In the genomic region with DNA sequence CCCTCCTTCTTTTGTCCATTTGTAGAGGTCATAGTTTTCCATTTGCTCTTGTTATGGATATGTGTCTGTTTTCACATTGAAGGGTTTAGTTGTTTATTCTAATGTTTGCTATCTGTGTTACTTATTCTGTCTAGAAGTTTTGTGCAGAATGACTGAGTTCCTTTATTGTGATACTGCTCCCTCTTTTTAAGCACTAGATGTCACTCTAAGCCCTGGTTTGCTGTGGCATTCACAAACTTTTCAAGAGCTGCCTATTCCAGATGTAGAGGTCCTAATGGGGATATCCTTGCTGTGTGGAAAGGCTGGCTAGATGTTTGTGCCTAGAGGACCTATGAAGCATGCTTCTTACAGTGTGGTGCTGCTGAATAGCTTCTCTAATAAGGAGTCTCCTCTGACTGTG, we compare ENCODE assay signal across 21 cellular contexts.
DNase-seq lines count a peak whose midpoint lies in the region; ATAC-seq lines count a peak whose summit lies in the region.
"Had no signal": no experiment of that assay in that cellular context is flagged by ENCODE, and none has a peak within 500 bp of the region (broad histone marks: within the 10 kb centered on the region; RNA-seq: fewer than 3 reads in every experiment).

No MANE protein-coding gene starts in this region.

- POLR2A ChIA-PET in T-cell (lab: Charles Lee): no interaction called here

- H3K27ac Mint-ChIP-seq in T-cell: no peak overlapping the region
- H3K27ac Mint-ChIP-seq: activated naive CD8-positive, alpha-beta T cell treated with anti-CD3 and anti-CD28 coated beads, Interleukin-2, amount 50 U/mL, for 24 hours; effector memory CD8-positive, alpha-beta T cell; T-helper 2 cell treated with Interferon-gamma antibody and Interleukin-4, amounts not matched to agents 5 μg/mL and 100 μg/mL, for 36 hours had no signal

- ATAC-seq in T-cell (replicated peaks in 1 of 4): no peak
- ATAC-seq: activated naive CD8-positive, alpha-beta T cell treated with anti-CD3 and anti-CD28 coated beads, Interleukin-2, amount 50 U/mL, for 24 hours; effector memory CD8-positive, alpha-beta T cell; gastrocnemius medialis had no signal

- peaks cover 0 to 4% (median 4%) of the 10 kb centered on the region in 3 donors for H3K9me3 Mint-ChIP-seq in T-cell
- H3K9me3 Mint-ChIP-seq: effector memory CD8-positive, alpha-beta T cell had no signal

- no peaks in the 10 kb centered on the region for H3K4me1 Mint-ChIP-seq in T-cell
- H3K4me1 Mint-ChIP-seq: activated naive CD8-positive, alpha-beta T cell treated with anti-CD3 and anti-CD28 coated beads, Interleukin-2, amount 50 U/mL, for 24 hours had no signal

- peak; percentile 3 for DNase-seq in SIG-M5 treated with dmso at 0.1 percent for 504 hours (lab: John Stamatoyannopoulos, UW; ENCODE audit: unreplicated experiment)
- DNase-seq in SIG-M5 (lab: John Stamatoyannopoulos, UW): no peak
- peak; percentile 45 to 47 for DNase-seq in Kasumi-1 (lab: John Stamatoyannopoulos, UW)
- peak; percentile 52 for DNase-seq in SK-MEL-5 (ENCODE audit: low read depth, low spot score)
- peak; percentile 0 for DNase-seq in pons (ENCODE audit: low spot score)
- no peak for DNase-seq in NCI-H526 treated with DMSO at 0.1 percent for 48 hours (lab: John Stamatoyannopoulos, UW)
- DNase-seq in T-cell: no peak
- DNase-seq in cardiac septum (ENCODE audit: low spot score): no peak
- DNase-seq: activated CD4-positive, alpha-beta T cell treated with anti-CD3 and anti-CD28 coated beads, Interleukin-2, amount 50 U/mL, for 48 hours; activated CD4-positive, CD25-positive, alpha-beta regulatory T cell; activated effector memory CD4-positive, alpha-beta T cell treated with Interleukin-2 at 50 U/mL for 16 hours; activated naive CD8-positive, alpha-beta T cell treated with anti-CD3 and anti-CD28 coated beads, Interleukin-2, amount 50 U/mL, for 24 hours; brain microvascular endothelial cell; effector memory CD8-positive, alpha-beta T cell; gastrocnemius medialis; HCEC 1CT; kidney; NCI-H1105 treated with DMSO at 0.1 percent for 48 hours; NCI-H748 treated with DMSO at 0.1 percent for 48 hours; substantia nigra had no signal

- CTCF ChIA-PET in T-cell (lab: Charles Lee): no interaction called here

- H3K27me3 Mint-ChIP-seq in T-cell: peaks cover 0 to 17% of the 10 kb centered on the region in 2 donors
- H3K27me3 Mint-ChIP-seq: activated naive CD8-positive, alpha-beta T cell treated with anti-CD3 and anti-CD28 coated beads, Interleukin-2, amount 50 U/mL, for 24 hours; effector memory CD8-positive, alpha-beta T cell had no signal

- in situ Hi-C loops in SK-MEL-5 (cut with HindIII; ENCODE audit: low pct_unique_long_range_greater_than_20kb, low sequenced_read_pairs): no loop called here

- H3K4me3 Mint-ChIP-seq in T-cell: no peak overlapping the region
- H3K4me3 Mint-ChIP-seq: activated naive CD8-positive, alpha-beta T cell treated with anti-CD3 and anti-CD28 coated beads, Interleukin-2, amount 50 U/mL, for 24 hours; effector memory CD8-positive, alpha-beta T cell; T-helper 2 cell treated with Interferon-gamma antibody and Interleukin-4, amounts not matched to agents 5 μg/mL and 100 μg/mL, for 36 hours had no signal

- H3K36me3 Mint-ChIP-seq in T-cell: no peaks in the 10 kb centered on the region

- intact Hi-C loops in cardiac septum (cut with DNase I): no loop called here

Comparison
In these comparisons a context has a peak if more than half of its experiments do, and no peak if none do; other contexts are left out.
1. DNase-seq: peak in SIG-M5 treated with dmso at 0.1 percent for 504 hours (single experiment), Kasumi-1 (2 of 2), SK-MEL-5 (single experiment) and pons (single experiment); none in SIG-M5 (single experiment), NCI-H526 treated with DMSO at 0.1 percent for 48 hours (single experiment), T-cell (0 of 34) and cardiac septum (single experiment).